8 cellular contexts compared by ENCODE assay signal in the genomic region with DNA sequence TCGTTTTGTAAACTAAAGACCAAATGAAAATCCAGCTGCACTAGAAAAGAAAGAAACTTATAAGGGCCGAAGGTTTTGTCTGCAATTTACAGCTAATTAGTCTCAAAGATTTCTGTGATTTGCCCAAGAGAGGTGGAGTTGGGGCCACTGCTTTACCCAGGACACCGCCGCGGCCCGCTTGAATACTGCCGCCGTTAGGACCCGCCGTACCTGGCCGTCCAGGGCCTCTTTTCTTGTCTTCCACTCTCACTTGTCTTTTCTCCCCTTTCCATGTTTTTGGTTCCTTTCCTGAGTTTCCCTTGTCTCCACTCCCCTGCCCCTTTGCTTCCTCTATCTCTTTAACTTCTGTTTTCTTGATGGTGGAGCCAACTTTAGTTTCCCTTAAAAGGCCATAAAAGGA. TPM values are rescaled to one million over a fixed set of nuclear protein-coding genes. Genes with fewer than 3 reads are reported as not detected.
DNase-seq lines count a peak whose midpoint lies in the region.

No MANE protein-coding gene starts in this region.

- no peaks in the 10 kb centered on the region for H3K27me3 ChIP-seq in thymus (ENCODE audit: control insufficient read depth, insufficient read depth)

- H3K4me1 ChIP-seq in thymus (ENCODE audit: control insufficient read depth, insufficient read depth, low read length): no peaks in the 10 kb centered on the region

- peak overlapping the region; percentile 91 for H3K4me3 ChIP-seq in thymus (ENCODE audit: low read length)

- DNase-seq in stimulated activated CD4-positive, alpha-beta T cell treated with anti-CD3 and anti-CD28 coated beads, Interleukin-15, amount 100 ng/mL, for 24 hours: peak; percentile 39
- DNase-seq in stimulated activated CD4-positive, alpha-beta T cell treated with anti-CD3 and anti-CD28 coated beads, Interleukin-2, amount 100 ng/mL, for 48 hours: no peak
- DNase-seq in RPMI8226 (peak; percentile 49), dermis blood vessel endothelial cell (peak; percentile 54), lung microvascular endothelial cell (ENCODE audit: low read depth in 2 of 2) (peak; percentile 31 to 35), NCI-H2196 (lab: John Stamatoyannopoulos, UW; ENCODE audit: unreplicated experiment) (no peak), DMS153 treated with DMSO at 0.1 percent for 48 hours (lab: John Stamatoyannopoulos, UW; ENCODE audit: unreplicated experiment) (no peak)

- H3K27ac ChIP-seq in thymus (ENCODE audit: low read depth): peak overlapping the region; percentile 98

- WGBS in thymus: under 1% methylated on average over 11 of the region's 11 CpGs

- peaks cover 3% of the 10 kb centered on the region for H3K36me3 ChIP-seq in thymus (ENCODE audit: control insufficient read depth, insufficient read depth)

- no peaks in the 10 kb centered on the region for H3K9me3 ChIP-seq in thymus (ENCODE audit: control insufficient read depth)

RNA-seq across cellular contexts. Expression of gene CCNL1, which starts 15.7 kb away (rescaled TPM):
- total RNA-seq in dermis blood vessel endothelial cell: 87.8 and 195 TPM in 2 replicates
- total RNA-seq in lung microvascular endothelial cell: 70.0 and 171 TPM in 2 replicates
- 248 TPM for polyA plus RNA-seq in thymus

Comparison
In these comparisons a context has a peak if more than half of its experiments do, and no peak if none do; other contexts are left out.
1. DNase-seq: peak in stimulated activated CD4-positive, alpha-beta T cell treated with anti-CD3 and anti-CD28 coated beads, Interleukin-15, amount 100 ng/mL, for 24 hours (single experiment), RPMI8226 (single experiment), dermis blood vessel endothelial cell (single experiment) and lung microvascular endothelial cell (2 of 2); none in stimulated activated CD4-positive, alpha-beta T cell treated with anti-CD3 and anti-CD28 coated beads, Interleukin-2, amount 100 ng/mL, for 48 hours (0 of 2), NCI-H2196 (single experiment) and DMS153 treated with DMSO at 0.1 percent for 48 hours (single experiment).